Comparison of ENCODE assay signal across 23 cellular contexts in genomic region chr2:85802337-85803103, GRCh38. TPM values are rescaled to one million over a fixed set of nuclear protein-coding genes. Genes with fewer than 3 reads are reported as not detected.
DNase-seq lines count a peak whose midpoint lies in the region; TF ChIP-seq lines count a peak whose summit lies in the region.
"Had no signal": no experiment of that assay in that cellular context is flagged by ENCODE, and none has a peak within 500 bp of the region (broad histone marks: within the 10 kb centered on the region; RNA-seq: fewer than 3 reads in every experiment).

No MANE protein-coding gene starts in this region.

- H3K27ac ChIP-seq in HEK293 (ENCODE audit: extremely low read depth, low read depth, low read length) (no peak overlapping the region), sigmoid colon (no peak overlapping the region), tibial nerve (no peak overlapping the region)
- H3K27ac ChIP-seq: brain microvascular endothelial cell, vagina had no signal

- peak; percentile 8 for DNase-seq in activated CD4-positive, alpha-beta memory T cell treated with anti-CD3 and anti-CD28 coated beads, Interleukin-2, amount 10 ng/mL, durations not matched to agents 7 days and 5 days
- DNase-seq in activated CD4-positive, alpha-beta memory T cell treated with anti-CD3 and anti-CD28 coated beads for 36 hours, result no peak
- DNase-seq in choroid plexus epithelial cell (ENCODE audit: low read depth) (peak; percentile 75), sigmoid colon (peak; percentile 32), tibial nerve (ENCODE audit: low spot score in 2 of 2) (no peak), NCI-H1417 (lab: John Stamatoyannopoulos, UW) (no peak), hippocampal formation (lab: John Stamatoyannopoulos, UW) (no peak)
- DNase-seq: ACHN; activated CD4-positive, CD25-positive, alpha-beta regulatory T cell; activated CD8-positive, alpha-beta T cell treated with anti-CD3 and anti-CD28 coated beads, Interleukin-2, amount 10 ng/mL, durations not matched to agents 7 days and 5 days; activated naive CD8-positive, alpha-beta T cell treated with anti-CD3 and anti-CD28 coated beads for 36 hours; brain microvascular endothelial cell; C1 segment of cervical spinal cord; cortex of kidney; Karpas-422; NCI-H187 treated with DMSO at 0.1 percent for 48 hours; NCI-H524; occipital lobe; RPMI8226; T1000 had no signal

- H3K4me3 ChIP-seq in HEK293 (ENCODE audit: low read depth, low read length) (no peak overlapping the region), choroid plexus epithelial cell (ENCODE audit: low read depth, low read length) (no peak overlapping the region), sigmoid colon (no peak overlapping the region), tibial nerve (no peak overlapping the region)
- H3K4me3 ChIP-seq: vagina had no signal

- no peak overlapping the region for H3K4me3 Mint-ChIP-seq in activated CD4-positive, alpha-beta memory T cell treated with anti-CD3 and anti-CD28 coated beads, Interleukin-2, amount 10 ng/mL, durations not matched to agents 7 days and 5 days
- no peak overlapping the region for H3K4me3 Mint-ChIP-seq in activated CD4-positive, alpha-beta memory T cell treated with anti-CD3 and anti-CD28 coated beads for 36 hours
- H3K4me3 Mint-ChIP-seq: activated CD8-positive, alpha-beta T cell treated with anti-CD3 and anti-CD28 coated beads, Interleukin-2, amount 10 ng/mL, durations not matched to agents 7 days and 5 days; activated naive CD8-positive, alpha-beta T cell treated with anti-CD3 and anti-CD28 coated beads for 36 hours had no signal

- TF ChIP-seq POLR2A in sigmoid colon (IDR thresholded peaks at IDR 0.05) (no peak), tibial nerve (IDR thresholded peaks at IDR 0.05) (no peak)

- POLR2A ChIA-PET in activated CD4-positive, alpha-beta memory T cell treated with anti-CD3 and anti-CD28 coated beads, Interleukin-2, amount 10 ng/mL, durations not matched to agents 7 days and 5 days (lab: Charles Lee), result no interaction called here
- POLR2A ChIA-PET in activated CD4-positive, alpha-beta memory T cell treated with anti-CD3 and anti-CD28 coated beads for 36 hours (lab: Charles Lee), result no interaction called here
- POLR2A ChIA-PET in HEK293 (lab: Yijun Ruan, JAX), result interaction anchor here (0.9 to 1.5 kb wide), 2 partner anchors 10 to 60 kb away, joined by 3 read pairs; no protein-coding TSS in a partner anchor

- H3K4me1 ChIP-seq in HEK293 (ENCODE audit: control insufficient read depth, insufficient read depth, low read length) (no peaks in the 10 kb centered on the region), sigmoid colon (peaks cover 0 to 5% (median 2%) of the 10 kb centered on the region in 4 donors), tibial nerve (peaks cover 0 to 11% (median under 1%) of the 10 kb centered on the region in 4 donors)

- H3K27ac Mint-ChIP-seq in activated CD4-positive, alpha-beta memory T cell treated with anti-CD3 and anti-CD28 coated beads, Interleukin-2, amount 10 ng/mL, durations not matched to agents 7 days and 5 days, result no peak overlapping the region
- no peak overlapping the region for H3K27ac Mint-ChIP-seq in activated CD4-positive, alpha-beta memory T cell treated with anti-CD3 and anti-CD28 coated beads for 36 hours
- H3K27ac Mint-ChIP-seq: activated CD8-positive, alpha-beta T cell treated with anti-CD3 and anti-CD28 coated beads, Interleukin-2, amount 10 ng/mL, durations not matched to agents 7 days and 5 days; activated naive CD8-positive, alpha-beta T cell treated with anti-CD3 and anti-CD28 coated beads for 36 hours; activated T-helper 2 cell treated with anti-CD3 and anti-CD28 coated beads, Interferon-gamma antibody, Interleukin-2, Interleukin-4, amounts not matched to agents 10 μg/mL and 5 μg/mL and 100 μg/mL, durations not matched to agents 14 hours and 24 hours and 36 hours had no signal

- H3K4me1 Mint-ChIP-seq in activated CD4-positive, alpha-beta memory T cell treated with anti-CD3 and anti-CD28 coated beads, Interleukin-2, amount 10 ng/mL, durations not matched to agents 7 days and 5 days, result peaks cover 10% of the 10 kb centered on the region
- peaks cover 5% of the 10 kb centered on the region for H3K4me1 Mint-ChIP-seq in activated CD4-positive, alpha-beta memory T cell treated with anti-CD3 and anti-CD28 coated beads for 36 hours (ENCODE audit: low read depth)

- H3K27me3 ChIP-seq in sigmoid colon, result no peaks in the 10 kb centered on the region
- no peaks in the 10 kb centered on the region for H3K27me3 ChIP-seq in tibial nerve
- H3K27me3 ChIP-seq: brain microvascular endothelial cell, vagina had no signal

- no peaks in the 10 kb centered on the region for H3K36me3 Mint-ChIP-seq in activated CD4-positive, alpha-beta memory T cell treated with anti-CD3 and anti-CD28 coated beads, Interleukin-2, amount 10 ng/mL, durations not matched to agents 7 days and 5 days (ENCODE audit: low read depth)
- no peaks in the 10 kb centered on the region for H3K36me3 Mint-ChIP-seq in activated CD4-positive, alpha-beta memory T cell treated with anti-CD3 and anti-CD28 coated beads for 36 hours
- H3K36me3 Mint-ChIP-seq: activated naive CD8-positive, alpha-beta T cell treated with anti-CD3 and anti-CD28 coated beads for 36 hours had no signal

- TF ChIP-seq CTCF in HEK293 (tag by site-specific recombination; IDR thresholded peaks at IDR 0.05) (no peak), choroid plexus epithelial cell (conservative IDR thresholded peaks at IDR 0.05; ENCODE audit: low read depth, low read length) (no peak), sigmoid colon (IDR thresholded peaks at IDR 0.05) (no peak), tibial nerve (IDR thresholded peaks at IDR 0.05) (no peak)

- intact Hi-C loops in activated CD4-positive, alpha-beta memory T cell treated with anti-CD3 and anti-CD28 coated beads for 36 hours (cut with micrococcal nuclease), result no loop called here
- intact Hi-C loops in sigmoid colon (cut with DNase I), result no loop called here

- CTCF ChIA-PET in activated CD4-positive, alpha-beta memory T cell treated with anti-CD3 and anti-CD28 coated beads, Interleukin-2, amount 10 ng/mL, durations not matched to agents 7 days and 5 days (lab: Charles Lee), result interaction anchor here (0.6 to 1.9 kb wide), 5 partner anchors 12 to 456 kb away, joined by 3 to 5 read pairs (median 4); no protein-coding TSS in a partner anchor
- CTCF ChIA-PET in activated CD4-positive, alpha-beta memory T cell treated with anti-CD3 and anti-CD28 coated beads for 36 hours (lab: Charles Lee), result interaction anchor here (0.7 to 2.4 kb wide), 5 partner anchors 10 to 73 kb away, joined by 3 to 17 read pairs (median 4); no protein-coding TSS in a partner anchor
- CTCF ChIA-PET in HEK293 (lab: Yijun Ruan, JAX), result interaction anchor here (0.6 to 5.7 kb wide), 9 partner anchors 9 to 73 kb away, joined by 3 to 33 read pairs (median 4); no protein-coding TSS in a partner anchor

- 74 to 82% methylated on average over 9 of the region's 9 CpGs for WGBS in sigmoid colon, 2 donors
- WGBS in tibial nerve, 2 donors, result 78 to 81% methylated on average over 9 of the region's 9 CpGs

- H3K36me3 ChIP-seq in HEK293 (ENCODE audit: control insufficient read depth in 2 of 2, insufficient read depth in 1 of 2, low read length in 2 of 2), result no peaks in the 10 kb centered on the region
- H3K36me3 ChIP-seq in sigmoid colon, result no peaks in the 10 kb centered on the region
- peaks cover 0 to 32% (median 0%) of the 10 kb centered on the region in 3 donors for H3K36me3 ChIP-seq in tibial nerve
- H3K36me3 ChIP-seq: brain microvascular endothelial cell, vagina had no signal

- H3K9me3 Mint-ChIP-seq in activated CD4-positive, alpha-beta memory T cell treated with anti-CD3 and anti-CD28 coated beads, Interleukin-2, amount 10 ng/mL, durations not matched to agents 7 days and 5 days, result no peaks in the 10 kb centered on the region
- H3K9me3 Mint-ChIP-seq in activated CD4-positive, alpha-beta memory T cell treated with anti-CD3 and anti-CD28 coated beads for 36 hours, result peaks cover 14% of the 10 kb centered on the region
- H3K9me3 Mint-ChIP-seq: activated naive CD8-positive, alpha-beta T cell treated with anti-CD3 and anti-CD28 coated beads for 36 hours; activated T-helper 2 cell treated with anti-CD3 and anti-CD28 coated beads, Interferon-gamma antibody, Interleukin-2, Interleukin-4, amounts not matched to agents 10 μg/mL and 5 μg/mL and 100 μg/mL, durations not matched to agents 14 hours and 24 hours and 36 hours had no signal

- peaks cover 27% of the 10 kb centered on the region for H3K27me3 Mint-ChIP-seq in activated CD4-positive, alpha-beta memory T cell treated with anti-CD3 and anti-CD28 coated beads, Interleukin-2, amount 10 ng/mL, durations not matched to agents 7 days and 5 days
- H3K27me3 Mint-ChIP-seq in activated CD4-positive, alpha-beta memory T cell treated with anti-CD3 and anti-CD28 coated beads for 36 hours, result peaks cover 9% of the 10 kb centered on the region

- TF ChIP-seq EP300 in sigmoid colon (IDR thresholded peaks at IDR 0.05), result no peak
- no peak for TF ChIP-seq EP300 in tibial nerve (IDR thresholded peaks at IDR 0.05)

- H3K9me3 ChIP-seq in HEK293 (ENCODE audit: control insufficient read depth, insufficient read depth, low read depth, low read length), result no peaks in the 10 kb centered on the region
- H3K9me3 ChIP-seq in sigmoid colon, result no peaks in the 10 kb centered on the region
- H3K9me3 ChIP-seq in tibial nerve, result peaks cover 0 to 15% (median 0%) of the 10 kb centered on the region in 4 donors
- H3K9me3 ChIP-seq: vagina had no signal

TF ChIP-seq in HEK293, 187 proteins besides CTCF, POLR2A, EP300 and RAD21 (continues in another document):
- TF ChIP-seq ZIC2 (tag by site-specific recombination; IDR thresholded peaks at IDR 0.05), result no peak
- no peak for TF ChIP-seq ZFP37 (tag by site-specific recombination; IDR thresholded peaks at IDR 0.05)
- no peak for TF ChIP-seq ZBTB7A (tag by site-specific recombination; IDR thresholded peaks at IDR 0.05; ENCODE audit: low read depth)
- TF ChIP-seq SETDB1 (IDR thresholded peaks at IDR 0.05; ENCODE audit: insufficient read length, low read length), result peak; percentile 15
- no peak for TF ChIP-seq ZNF645 (tag by site-specific recombination; IDR thresholded peaks at IDR 0.05)

RNA-seq across cellular contexts. Expression of gene ATOH8, which starts 48.7 kb away (rescaled TPM):
- under 1 TPM; 0.55 to 0.78 TPM for total RNA-seq in activated CD4-positive, alpha-beta memory T cell treated with anti-CD3 and anti-CD28 coated beads, Interleukin-2, amount 10 ng/mL, durations not matched to agents 7 days and 5 days
- total RNA-seq in activated CD4-positive, alpha-beta memory T cell treated with anti-CD3 and anti-CD28 coated beads for 36 hours, result not detected
- 10 to 100 TPM; 12.4 to 20.6 (median 18.1) TPM for total RNA-seq in sigmoid colon
- 1 to 10 TPM; 1.6 to 9.4 (median 6.6) TPM for polyA plus RNA-seq in sigmoid colon
- total RNA-seq in tibial nerve, result 100 to 1,000 TPM in 3 of 4 donors, 10 to 100 TPM in 1; 98.0 to 170 (median 119) TPM
- total RNA-seq: activated naive CD8-positive, alpha-beta T cell treated with anti-CD3 and anti-CD28 coated beads for 36 hours had no signal

Comparison
In these comparisons a context has a peak if more than half of its experiments do, and no peak if none do; other contexts are left out.
1. DNase-seq: peak in activated CD4-positive, alpha-beta memory T cell treated with anti-CD3 and anti-CD28 coated beads, Interleukin-2, amount 10 ng/mL, durations not matched to agents 7 days and 5 days (single experiment), choroid plexus epithelial cell (single experiment) and sigmoid colon (single experiment); none in activated CD4-positive, alpha-beta memory T cell treated with anti-CD3 and anti-CD28 coated beads for 36 hours (single experiment), tibial nerve (0 of 2), NCI-H1417 (0 of 3) and hippocampal formation (0 of 2).
2. RNA of gene ATOH8, which starts 48.7 kb away (total RNA-seq): 98.0 to 170 TPM in tibial nerve and 12.4 to 20.6 TPM in sigmoid colon; 0.55 to 0.78 TPM in activated CD4-positive, alpha-beta memory T cell treated with anti-CD3 and anti-CD28 coated beads, Interleukin-2, amount 10 ng/mL, durations not matched to agents 7 days and 5 days and not detected in activated CD4-positive, alpha-beta memory T cell treated with anti-CD3 and anti-CD28 coated beads for 36 hours; every median in the first group is over 4 times any median in the second.